17 cellular contexts compared by ENCODE assay signal in genomic region chr2:127706215-127706990, GRCh38. TPM values are rescaled to one million over a fixed set of nuclear protein-coding genes. Genes with fewer than 3 reads are reported as not detected.
DNase-seq lines count a peak whose midpoint lies in the region; ATAC-seq and TF ChIP-seq lines count a peak whose summit lies in the region.
"Had no signal": no experiment of that assay in that cellular context is flagged by ENCODE, and none has a peak within 500 bp of the region (broad histone marks: within the 10 kb centered on the region; RNA-seq: fewer than 3 reads in every experiment).

No MANE protein-coding gene starts in this region.

- H3K36me3 ChIP-seq in suprapubic skin = peaks cover 36% of the 10 kb centered on the region

- no peak for TF ChIP-seq EP300 in suprapubic skin (IDR thresholded peaks at IDR 0.05)

- DNase-seq in activated naive CD8-positive, alpha-beta T cell treated with anti-CD3 and anti-CD28 coated beads for 36 hours = no peak
- no peak for DNase-seq in activated naive CD8-positive, alpha-beta T cell treated with anti-CD3 and anti-CD28 coated beads, Interleukin-2, amount 50 U/mL, for 24 hours
- DNase-seq in WTC11 (ENCODE audit: low spot score) = no peak
- DNase-seq in iPS-NIHi7 (ENCODE audit: extremely low spot score) = peak; percentile 7
- DNase-seq in suprapubic skin (ENCODE audit: low spot score in 2 of 2) = no peak
- DNase-seq in NCI-H2227 treated with DMSO at 0.1 percent for 48 hours (lab: John Stamatoyannopoulos, UW) = no peak
- DNase-seq in NCI-H187 treated with DMSO at 0.1 percent for 48 hours (lab: John Stamatoyannopoulos, UW) = no peak
- DNase-seq: activated CD4-positive, CD25-positive, alpha-beta regulatory T cell treated with anti-CD3 and anti-CD28 coated beads, Interleukin-2, amount 50 U/mL, for 72 hours; CD4-positive, alpha-beta memory T cell; NCI-H1930; NCI-H510A treated with DMSO at 0.1 percent for 48 hours; SIG-M5; stimulated activated naive CD8-positive, alpha-beta T cell treated with anti-CD3 and anti-CD28 coated beads, Interleukin-15, amount 100 ng/mL, for 72 hours had no signal

- no peaks in the 10 kb centered on the region for H3K9me3 Mint-ChIP-seq in activated naive CD8-positive, alpha-beta T cell treated with anti-CD3 and anti-CD28 coated beads for 36 hours
- no peaks in the 10 kb centered on the region for H3K9me3 Mint-ChIP-seq in activated naive CD8-positive, alpha-beta T cell treated with anti-CD3 and anti-CD28 coated beads, Interleukin-2, amount 50 U/mL, for 24 hours
- no peaks in the 10 kb centered on the region for H3K9me3 Mint-ChIP-seq in WTC11
- H3K9me3 Mint-ChIP-seq: mesothelial cell of epicardium; stimulated activated naive CD8-positive, alpha-beta T cell treated with anti-CD3 and anti-CD28 coated beads, Interleukin-15, amount 100 ng/mL, for 72 hours; T-helper 2 cell treated with Interferon-gamma antibody and Interleukin-4, amounts not matched to agents 5 μg/mL and 100 μg/mL, for 36 hours had no signal

- peak overlapping the region; percentile 40 for H3K27ac ChIP-seq in suprapubic skin
- H3K27ac ChIP-seq: neutrophil had no signal

- WGBS in suprapubic skin = 87% methylated on average over 14 of the region's 14 CpGs

- peaks cover 32% of the 10 kb centered on the region for H3K36me3 Mint-ChIP-seq in activated naive CD8-positive, alpha-beta T cell treated with anti-CD3 and anti-CD28 coated beads for 36 hours
- H3K36me3 Mint-ChIP-seq in activated naive CD8-positive, alpha-beta T cell treated with anti-CD3 and anti-CD28 coated beads, Interleukin-2, amount 50 U/mL, for 24 hours (ENCODE audit: low read depth) = peaks cover 57% of the 10 kb centered on the region
- peaks cover 49% of the 10 kb centered on the region for H3K36me3 Mint-ChIP-seq in WTC11

- ATAC-seq in activated naive CD8-positive, alpha-beta T cell treated with anti-CD3 and anti-CD28 coated beads, Interleukin-2, amount 50 U/mL, for 24 hours = no peak
- no peak for ATAC-seq in WTC11
- ATAC-seq in esophagus mucosa = no peak
- ATAC-seq: stimulated activated naive CD8-positive, alpha-beta T cell treated with anti-CD3 and anti-CD28 coated beads, Interleukin-15, amount 100 ng/mL, for 72 hours had no signal

- H3K27ac Mint-ChIP-seq in activated naive CD8-positive, alpha-beta T cell treated with anti-CD3 and anti-CD28 coated beads for 36 hours = peak overlapping the region; percentile 72
- no peak overlapping the region for H3K27ac Mint-ChIP-seq in activated naive CD8-positive, alpha-beta T cell treated with anti-CD3 and anti-CD28 coated beads, Interleukin-2, amount 50 U/mL, for 24 hours
- H3K27ac Mint-ChIP-seq in WTC11 = 0 out of 2 replicates have a peak overlapping the region, but pooled peaks have one; percentile 32
- H3K27ac Mint-ChIP-seq: T-helper 2 cell treated with Interferon-gamma antibody and Interleukin-4, amounts not matched to agents 5 μg/mL and 100 μg/mL, for 36 hours had no signal

- H3K4me3 Mint-ChIP-seq in activated naive CD8-positive, alpha-beta T cell treated with anti-CD3 and anti-CD28 coated beads for 36 hours = no peak overlapping the region
- H3K4me3 Mint-ChIP-seq in activated naive CD8-positive, alpha-beta T cell treated with anti-CD3 and anti-CD28 coated beads, Interleukin-2, amount 50 U/mL, for 24 hours = no peak overlapping the region
- no peak overlapping the region for H3K4me3 Mint-ChIP-seq in WTC11
- H3K4me3 Mint-ChIP-seq: mesothelial cell of epicardium; stimulated activated naive CD8-positive, alpha-beta T cell treated with anti-CD3 and anti-CD28 coated beads, Interleukin-15, amount 100 ng/mL, for 72 hours; T-helper 2 cell treated with Interferon-gamma antibody and Interleukin-4, amounts not matched to agents 5 μg/mL and 100 μg/mL, for 36 hours had no signal

- TF ChIP-seq POLR2A in suprapubic skin (IDR thresholded peaks at IDR 0.05) = no peak

- no peak overlapping the region for H3K4me3 ChIP-seq in suprapubic skin

- CTCF ChIA-PET in WTC11 (lab: Charles Lee) = interaction anchor here (1.4 to 3.1 kb wide), 2 partner anchors 10 to 11 kb away, joined by 5 to 9 read pairs; no protein-coding TSS in a partner anchor

- no peaks in the 10 kb centered on the region for H3K27me3 ChIP-seq in suprapubic skin
- H3K27me3 ChIP-seq: neutrophil had no signal

- H3K9me3 ChIP-seq in suprapubic skin = no peaks in the 10 kb centered on the region
- H3K9me3 ChIP-seq: neutrophil had no signal

- POLR2A ChIA-PET in WTC11 (lab: Charles Lee) = interaction anchor here (0.5 kb wide), 1 partner anchor 46 kb away, joined by 5 read pairs; no protein-coding TSS in a partner anchor

- peaks cover 25% of the 10 kb centered on the region for H3K4me1 Mint-ChIP-seq in activated naive CD8-positive, alpha-beta T cell treated with anti-CD3 and anti-CD28 coated beads for 36 hours
- H3K4me1 Mint-ChIP-seq in activated naive CD8-positive, alpha-beta T cell treated with anti-CD3 and anti-CD28 coated beads, Interleukin-2, amount 50 U/mL, for 24 hours = peaks cover 31% of the 10 kb centered on the region
- H3K4me1 Mint-ChIP-seq in WTC11 = peaks cover 14% of the 10 kb centered on the region

- peaks cover 57% of the 10 kb centered on the region for H3K4me1 ChIP-seq in suprapubic skin

- TF ChIP-seq CTCF in WTC11 (IDR thresholded peaks at IDR 0.05) = no peak
- no peak for TF ChIP-seq CTCF in suprapubic skin (IDR thresholded peaks at IDR 0.05)

- no peaks in the 10 kb centered on the region for H3K27me3 Mint-ChIP-seq in activated naive CD8-positive, alpha-beta T cell treated with anti-CD3 and anti-CD28 coated beads for 36 hours
- no peaks in the 10 kb centered on the region for H3K27me3 Mint-ChIP-seq in activated naive CD8-positive, alpha-beta T cell treated with anti-CD3 and anti-CD28 coated beads, Interleukin-2, amount 50 U/mL, for 24 hours
- H3K27me3 Mint-ChIP-seq in WTC11 (ENCODE audit: low read depth) = no peaks in the 10 kb centered on the region; the same call in 1 of the 2 replicates
- H3K27me3 Mint-ChIP-seq: CD4-positive, alpha-beta memory T cell; stimulated activated naive CD8-positive, alpha-beta T cell treated with anti-CD3 and anti-CD28 coated beads, Interleukin-15, amount 100 ng/mL, for 72 hours had no signal

TF ChIP-seq in WTC11, 78 proteins besides CTCF, POLR2A, EP300 and RAD21:
- TF ChIP-seq IRF2 (CRISPR knock-in tag; IDR thresholded peaks at IDR 0.05; ENCODE audit: borderline replicate concordance, low read depth) (no peak), GTF2I (CRISPR knock-in tag; conservative IDR thresholded peaks at IDR 0.05) (no peak), ZNF532 (CRISPR knock-in tag; IDR thresholded peaks at IDR 0.05; ENCODE audit: borderline replicate concordance) (no peak), EMX1 (CRISPR knock-in tag; IDR thresholded peaks at IDR 0.05) (no peak), FOXP1 (CRISPR knock-in tag; IDR thresholded peaks at IDR 0.05; ENCODE audit: borderline replicate concordance) (no peak)
TF ChIP-seq in WTC11: peak in this region for 0.

RNA-seq across cellular contexts. Expression of gene SFT2D3, which starts 5.1 kb away (rescaled TPM):
- 1 to 10 TPM; 3.9 to 4.4 TPM for total RNA-seq in activated naive CD8-positive, alpha-beta T cell treated with anti-CD3 and anti-CD28 coated beads for 36 hours
- 9.2 to 10.5 TPM (median 9.8 TPM) in 3 replicates for total RNA-seq in WTC11 (2021)
- total RNA-seq in suprapubic skin = 10 to 100 TPM; 10.2 to 15.9 (median 12.2) TPM
- total RNA-seq in esophagus mucosa = 3.6 TPM

RNA-seq across cellular contexts. Expression of gene LIMS2, which starts 31.1 kb away (rescaled TPM):
- 10 to 100 TPM; 14.6 to 15.8 TPM for total RNA-seq in activated naive CD8-positive, alpha-beta T cell treated with anti-CD3 and anti-CD28 coated beads for 36 hours
- total RNA-seq in WTC11 (2021) (1.9 to 2.5 TPM (median 2.4 TPM) in 3 replicates), suprapubic skin (10 to 100 TPM in 2 of 4 donors, 1 to 10 TPM in 2; 9.2 to 40.0 (median 15.4) TPM), esophagus mucosa (6.0 TPM)
